ENCODE assay signal across 8 cellular contexts in genomic region chr12:51270067-51270846, GRCh38. TPM values are rescaled to one million over a fixed set of nuclear protein-coding genes. Genes with fewer than 3 reads are reported as not detected.
DNase-seq lines count a peak whose midpoint lies in the region; ATAC-seq, FAIRE-seq and TF ChIP-seq lines count a peak whose summit lies in the region.

SMAGP (minus strand) TSS chr12:51270415; CDS start chr12:51269278, 1,137 bp downstream.

- H3K4me3 Mint-ChIP-seq in activated naive CD4-positive, alpha-beta T cell treated with anti-CD3 and anti-CD28 coated beads, Interleukin-2, amount 50 U/mL, for 24 hours = peak within 1 kb of the TSS; percentile 89

- H3K27me3 Mint-ChIP-seq in activated naive CD4-positive, alpha-beta T cell treated with anti-CD3 and anti-CD28 coated beads, Interleukin-2, amount 50 U/mL, for 24 hours = no peaks in the 10 kb centered on the region

- intact Hi-C loops in Right ventricle myocardium inferior (cut with DNase I) = no loop called here
- intact Hi-C loops in posterior vena cava (cut with DNase I) = no loop called here

- peak within 1 kb of the TSS; percentile 53 for H3K27ac Mint-ChIP-seq in activated naive CD4-positive, alpha-beta T cell treated with anti-CD3 and anti-CD28 coated beads, Interleukin-2, amount 50 U/mL, for 24 hours

- FAIRE-seq in RCC 7860 (lab: Jason Lieb, UNC) = no peak

- H3K9me3 Mint-ChIP-seq in activated naive CD4-positive, alpha-beta T cell treated with anti-CD3 and anti-CD28 coated beads, Interleukin-2, amount 50 U/mL, for 24 hours = no peaks in the 10 kb centered on the region

- no peak for TF ChIP-seq CTCF in AG09309 (IDR thresholded peaks at IDR 0.05; ENCODE audit: control insufficient read depth, insufficient read depth, low read depth, low read length, missing control alignments)

- no peak for DNase-seq in AG09309 (ENCODE audit: low read depth)
- peak; percentile 28 for DNase-seq in RCC 7860 (ENCODE audit: low spot score)
- DNase-seq in Right ventricle myocardium inferior (ENCODE audit: missing footprints) = peak; percentile 81
- DNase-seq in posterior vena cava (ENCODE audit: low spot score) = peak; percentile 88
- DNase-seq in pons (ENCODE audit: low spot score) = no peak

- peak within 1 kb of the TSS; percentile 67 for H3K4me3 ChIP-seq in AG09309 (ENCODE audit: control insufficient read depth, low read depth, low read length)

- H3K36me3 Mint-ChIP-seq in activated naive CD4-positive, alpha-beta T cell treated with anti-CD3 and anti-CD28 coated beads, Interleukin-2, amount 50 U/mL, for 24 hours = peaks cover 2% of the 10 kb centered on the region

- H3K4me1 Mint-ChIP-seq in activated naive CD4-positive, alpha-beta T cell treated with anti-CD3 and anti-CD28 coated beads, Interleukin-2, amount 50 U/mL, for 24 hours = peaks cover 26% of the 10 kb centered on the region

- ATAC-seq in GM19043 (IDR thresholded peaks at IDR 0.05; ENCODE audit: low read depth, unreplicated experiment) (peak; percentile 62), HG03432 (IDR thresholded peaks at IDR 0.05; ENCODE audit: unreplicated experiment) (peak; percentile 79), Right ventricle myocardium inferior (peak; percentile 65)

RNA-seq across cellular contexts. Expression of gene SMAGP, which starts in this region (rescaled TPM):
- total RNA-seq in Right ventricle myocardium inferior (3.8 TPM), posterior vena cava (1 to 10 TPM; 6.5 to 9.3 TPM)

Comparison
In these comparisons a context has a peak if more than half of its experiments do, and no peak if none do; other contexts are left out.
1. DNase-seq: peak in RCC 7860 (single experiment), Right ventricle myocardium inferior (single experiment) and posterior vena cava (single experiment); none in AG09309 (single experiment) and pons (single experiment).
2. Peak in every context shown above with its lines, with median percentiles within 50 percentile points of each other: ATAC-seq.